In genomic region chr19:58586131-58586765, GRCh38 we compare ENCODE assay signal across 21 cellular contexts. TPM values are rescaled to one million over a fixed set of nuclear protein-coding genes. Genes with fewer than 3 reads are reported as not detected.
DNase-seq lines count a peak whose midpoint lies in the region; ATAC-seq, FAIRE-seq and TF ChIP-seq lines count a peak whose summit lies in the region.
"Had no signal": no experiment of that assay in that cellular context is flagged by ENCODE, and none has a peak within 500 bp of the region (broad histone marks: within the 10 kb centered on the region; RNA-seq: fewer than 3 reads in every experiment).

No MANE protein-coding gene starts in this region.

- in situ Hi-C loops in GM12878 (cut with MboI), result no loop called here

- H3K36me3 ChIP-seq in GM12878 (ENCODE audit: control insufficient read depth in 2 of 2, insufficient read depth in 2 of 2, low read length in 1 of 2) (peaks cover 0 to 4% of the 10 kb centered on the region in 2 experiments; a peak in 3 of 4 replicates), mesendoderm (ENCODE audit: control insufficient read depth, insufficient read depth, low read length) (no peaks in the 10 kb centered on the region), testis (ENCODE audit: low read depth, missing control alignments) (no peaks in the 10 kb centered on the region), stomach (peaks cover 17 to 33% (median 32%) of the 10 kb centered on the region in 4 donors), MG63 (peaks cover 14% of the 10 kb centered on the region)

- no peak for TF ChIP-seq CTCF in GM12878 (IDR thresholded peaks at IDR 0.05 in 2 of 3, conservative IDR thresholded peaks at IDR 0.05 in 1 of 3; ENCODE audit: control insufficient read depth in 2 of 3, extremely low read depth in 1 of 3, insufficient read depth in 1 of 3, low read depth in 3 of 3, low read length in 3 of 3)
- TF ChIP-seq CTCF in testis (IDR thresholded peaks at IDR 0.05), result no peak
- TF ChIP-seq CTCF in stomach (IDR thresholded peaks at IDR 0.05), result no peak

- no peak overlapping the region for H3K56ac ChIP-seq in mesendoderm (ENCODE audit: low read length)

- no peaks in the 10 kb centered on the region for H3K79me1 ChIP-seq in mesendoderm (ENCODE audit: low read length)

- POLR2A ChIA-PET in GM12878 (lab: Charles Lee), result no interaction called here

- 98% methylated on average over 4 of the region's 4 CpGs for WGBS in GM12878 (ENCODE audit: insufficient coverage, insufficient replicate concordance, low lambda C conversion rate, missing lambda C conversion rate)
- WGBS in mesendoderm (ENCODE audit: extremely low coverage, insufficient coverage, low lambda C conversion rate), result no CpG with 5 or more reads among the region's 4 CpGs
- whole genome bisulfite sequencing in testis, 2 donors, result 86% methylated on average over 4 of the region's 4 CpGs; no CpG with 5 or more reads in 1 of the 2 donors
- 96 to 98% (median 97%) methylated on average over 4 of the region's 4 CpGs; no CpG with 5 or more reads in 1 of the 5 donors for WGBS in stomach, 5 donors

- no peak overlapping the region for H2AFZ ChIP-seq in GM12878 (ENCODE audit: control insufficient read depth, low read depth, low read length)

- H3K9ac ChIP-seq in GM12878 (ENCODE audit: control insufficient read depth, insufficient read depth, low read length), result no peak overlapping the region
- H3K9ac ChIP-seq in mesendoderm (ENCODE audit: low read length), result no peak overlapping the region

- no peak overlapping the region for H3K23ac ChIP-seq in mesendoderm (ENCODE audit: low read length)

- no peak overlapping the region for H2BK5ac ChIP-seq in mesendoderm (ENCODE audit: low read length)

- H3K18ac ChIP-seq in mesendoderm (ENCODE audit: low read length), result no peak overlapping the region

- H3K4me2 ChIP-seq in GM12878 (ENCODE audit: control insufficient read depth, insufficient read depth) (no peak overlapping the region), mesendoderm (ENCODE audit: low read length) (no peak overlapping the region)
- H3K4me2 ChIP-seq: A549 had no signal

- CTCF ChIA-PET in GM12878 (lab: Yijun Ruan, JAX), result interaction anchor here (1.2 kb wide), 1 partner anchor 11 kb away, joined by 3 read pairs; no protein-coding TSS in a partner anchor

- H3K9me3 ChIP-seq in GM12878 (replicated peaks; ENCODE audit: control insufficient read depth, insufficient read depth, low read length) (no peaks in the 10 kb centered on the region), testis (no peaks in the 10 kb centered on the region), stomach (no peaks in the 10 kb centered on the region), MG63 (no peaks in the 10 kb centered on the region)
- H3K9me3 ChIP-seq: A549, gastrocnemius medialis had no signal

- RAD21 ChIA-PET in GM12878 (lab: Charles Lee; ENCODE audit: unreplicated experiment), result interaction anchor here (0.8 kb wide), 1 partner anchor 66 kb away, joined by 3 read pairs; the partner anchor contains the start of gene ZBTB45

- no TSS peak for BruUV-seq in GM12878 (replicated peaks; lab: Mats Ljungman, UMichigan)

- no peak for FAIRE-seq in GM12878 (lab: Jason Lieb, UNC)
- FAIRE-seq: A549, keratinocyte, urothelium cell line had no signal

- H3K79me2 ChIP-seq in GM12878 (ENCODE audit: control insufficient read depth, insufficient read depth, low read length), result no peaks in the 10 kb centered on the region
- no peaks in the 10 kb centered on the region for H3K79me2 ChIP-seq in mesendoderm (ENCODE audit: control insufficient read depth, insufficient read depth, low read length)

- H3K27ac ChIP-seq in GM12878 (ENCODE audit: control insufficient read depth, insufficient read depth) (no peak overlapping the region), mesendoderm (ENCODE audit: low read depth, low read length) (no peak overlapping the region), testis (no peak overlapping the region), stomach (no peak overlapping the region)
- H3K27ac ChIP-seq: A549, cardiac muscle cell, gastrocnemius medialis had no signal

- no peak for TF ChIP-seq POLR2A in GM12878 (IDR thresholded peaks at IDR 0.05; ENCODE audit: low read depth, low read length)
- TF ChIP-seq POLR2A in testis (IDR thresholded peaks at IDR 0.05), result no peak
- TF ChIP-seq POLR2A in stomach (IDR thresholded peaks at IDR 0.05), result no peak

- intact Hi-C loops in cardiac septum (cut with DNase I), result no loop called here
- intact Hi-C loops in Right ventricle myocardium superior (cut with DNase I), result no loop called here
- intact Hi-C loops in GM12878 (cut with micrococcal nuclease; ENCODE audit: unreplicated experiment), result no loop called here
- intact Hi-C loops in testis (cut with DNase I; ENCODE audit: low total_unique reads), result no loop called here
- intact Hi-C loops in stomach (cut with DNase I; ENCODE audit: low total_unique reads), result no loop called here

- no peak overlapping the region for H2BK120ac ChIP-seq in mesendoderm (ENCODE audit: low read depth, low read length)

- H3K4me1 ChIP-seq in GM12878 (ENCODE audit: control insufficient read depth, insufficient read depth, low read length), result peaks cover 4% of the 10 kb centered on the region; the same call in 1 of the 2 replicates
- H3K4me1 ChIP-seq in mesendoderm (ENCODE audit: control insufficient read depth, low read depth, low read length), result no peaks in the 10 kb centered on the region
- peaks cover 15% of the 10 kb centered on the region for H3K4me1 ChIP-seq in testis
- H3K4me1 ChIP-seq in stomach, result peaks cover 4 to 6% (median 5%) of the 10 kb centered on the region in 4 donors
- H3K4me1 ChIP-seq: A549, gastrocnemius medialis had no signal

- TF ChIP-seq RAD21 in GM12878 (IDR thresholded peaks at IDR 0.05; ENCODE audit: insufficient read depth, low read depth, low read length), result no peak

- H3K4me3 ChIP-seq in GM12878 (no peak overlapping the region), mesendoderm (ENCODE audit: low read length) (no peak overlapping the region), testis (no peak overlapping the region), stomach (no peak overlapping the region), MG63 (no peak overlapping the region)
- H3K4me3 ChIP-seq: A549, cardiac muscle cell, dorsolateral prefrontal cortex, gastrocnemius medialis had no signal

- ATAC-seq in Right ventricle myocardium superior (ENCODE audit: poor library complexity) (no peak), GM12878 (no peak)
- ATAC-seq: gastrocnemius medialis had no signal

- H4K5ac ChIP-seq in mesendoderm (ENCODE audit: low read length), result no peak overlapping the region

- peak; percentile 38 for DNase-seq in cardiac septum (ENCODE audit: low spot score)
- DNase-seq in Right ventricle myocardium superior, result no peak
- DNase-seq in GM12878 (ENCODE audit: low read depth, low spot score), result no peak
- DNase-seq in mesendoderm, result peak; percentile 37
- DNase-seq in testis, result peak; percentile 12
- no peak for DNase-seq in NCI-H1417 (lab: John Stamatoyannopoulos, UW)
- DNase-seq in stomach, result no peak
- DNase-seq in MG63, result no peak
- DNase-seq: activated CD4-positive, alpha-beta T cell treated with anti-CD3 and anti-CD28 coated beads, Interleukin-2, amount 10 ng/mL, durations not matched to agents 7 days and 5 days; gastrocnemius medialis; hypothalamus; NCI-H1436 treated with DMSO at 0.1 percent for 48 hours; NCI-H2171; NCI-H526 treated with DMSO at 0.1 percent for 48 hours; stimulated activated CD4-positive, alpha-beta T cell treated with anti-CD3 and anti-CD28 coated beads, Interleukin-12 subunit alpha, Interleukin-12 subunit beta, amount 100 ng/mL, for 4 hours; stimulated activated CD8-positive, alpha-beta memory T cell treated with anti-CD3 and anti-CD28 coated beads, Interleukin-4, amount 100 ng/mL, for 48 hours had no signal

- no peak for TF ChIP-seq EP300 in GM12878 (IDR thresholded peaks at IDR 0.05; ENCODE audit: borderline replicate concordance in 1 of 2, control insufficient read depth in 1 of 2, low read depth in 2 of 2, low read length in 2 of 2)
- no peak for TF ChIP-seq EP300 in stomach (IDR thresholded peaks at IDR 0.05)

- H4K20me1 ChIP-seq in GM12878 (ENCODE audit: control insufficient read depth, insufficient read depth), result no peaks in the 10 kb centered on the region

- no peak overlapping the region for H3K4ac ChIP-seq in mesendoderm (ENCODE audit: low read depth, low read length)

- no peak overlapping the region for H4K8ac ChIP-seq in mesendoderm (ENCODE audit: low read depth, low read length)

- no peaks in the 10 kb centered on the region for H3K27me3 ChIP-seq in GM12878 (replicated peaks in 1 of 2; ENCODE audit: control insufficient read depth in 2 of 2, insufficient read depth in 2 of 2, low read length in 1 of 2)
- H3K27me3 ChIP-seq in mesendoderm (ENCODE audit: insufficient read depth, low read length, poor library complexity), result no peaks in the 10 kb centered on the region
- no peaks in the 10 kb centered on the region for H3K27me3 ChIP-seq in testis
- no peaks in the 10 kb centered on the region for H3K27me3 ChIP-seq in stomach
- H3K27me3 ChIP-seq in MG63, result no peaks in the 10 kb centered on the region
- H3K27me3 ChIP-seq: cardiac muscle cell, dorsolateral prefrontal cortex, gastrocnemius medialis had no signal

- H2AK5ac ChIP-seq in mesendoderm (ENCODE audit: low read length), result no peak overlapping the region

- SMC1A ChIA-PET in GM12878 (lab: Charles Lee; ENCODE audit: uncharacterized antibody, unreplicated experiment), result no interaction called here

- H2BK15ac ChIP-seq in mesendoderm (replicated peaks; ENCODE audit: low read depth), result no peak overlapping the region

RNA-seq across cellular contexts. Expression of gene MZF1, which starts 13.1 kb away (rescaled TPM):
- total RNA-seq in cardiac septum (12.4 TPM), Right ventricle myocardium superior (9.2 TPM), GM12878 (2014; rRNA removed) (6.9 and 7.7 TPM in 2 replicates), GM12878 (2014; rRNA removed; fragmentation: Illumina TruSeq; extraction: Trizol) (3.3 and 3.6 TPM in 2 replicates), GM12878 (2021) (9.1 and 12.4 TPM in 2 replicates), testis (10 to 100 TPM; 55.8 to 56.1 TPM), stomach (10 to 100 TPM; 14.0 to 84.9 (median 68.3) TPM)
- 64.7 and 67.2 TPM in 2 replicates for total RNA-seq in GM12878 (2013; cell fraction: nucleolus; rRNA removed)
- 5.9 TPM for polyA plus RNA-seq in GM12878 (2011; ENCODE audit: low read depth)
- polyA plus RNA-seq in GM12878 (2011; rRNA removed) (7.4 and 9.3 TPM in 2 replicates), GM12878 (2014; fragmentation: Illumina TruSeq; extraction: Trizol) (6.0 and 6.8 TPM in 2 replicates), GM12878 (2014; fragmentation: Nextera tagmentation; extraction: Ambion mirVana) (under 1 TPM; 0.38 to 0.64 TPM), GM12878 (2014; rRNA removed) (14.7 and 16.6 TPM in 2 replicates), GM12878 (2016; fragmentation: Nextera tagmentation; extraction: Ambion mirVana) (1 to 10 TPM; 6.8 to 7.6 TPM), testis (ENCODE audit: insufficient read depth, low read depth, low replicate concordance) (23.9 TPM), stomach (10 to 100 TPM; 16.1 to 33.2 (median 16.5) TPM)
- 8.4 and 16.1 TPM in 2 replicates for polyA plus RNA-seq in GM12878 (2011; cell fraction: cytosol; rRNA removed)
- 104 and 129 TPM in 2 replicates for polyA plus RNA-seq in GM12878 (2011; cell fraction: nucleus; rRNA removed)
- 12.4 and 12.7 TPM in 2 replicates for polyA plus RNA-seq in GM12878 (2012)
- 7.3 and 13.7 TPM in 2 replicates for polyA minus RNA-seq in GM12878 (2011; rRNA and poly(A)+ RNA removed)
- polyA minus RNA-seq in GM12878 (2011; cell fraction: cytosol; rRNA and poly(A)+ RNA removed), result 4.4 and 5.0 TPM in 2 replicates
- polyA minus RNA-seq in GM12878 (2011; cell fraction: nucleus; rRNA and poly(A)+ RNA removed), result 13.8 and 25.1 TPM in 2 replicates
- polyA plus RNA-seq in mesendoderm (2013, experiment 1 of 2), result 6.5 TPM
- polyA plus RNA-seq in mesendoderm (2013, experiment 2 of 2), result 6.3 TPM
- 9.4 and 23.8 TPM in 2 replicates for total RNA-seq in MG63 (2014; rRNA removed; shearing (Covaris generic); ENCODE audit: low replicate concordance)

RNA-seq across cellular contexts. Expression of gene UBE2M, which starts 27.8 kb away (rescaled TPM):
- 111 TPM for total RNA-seq in cardiac septum
- 116 TPM for total RNA-seq in Right ventricle myocardium superior
- 10.2 and 13.8 TPM in 2 replicates for total RNA-seq in GM12878 (2013; cell fraction: nucleolus; rRNA removed)
- 68.6 and 95.2 TPM in 2 replicates for total RNA-seq in GM12878 (2014; rRNA removed)
- total RNA-seq in GM12878 (2014; rRNA removed; fragmentation: Illumina TruSeq; extraction: Trizol), result 61.7 and 66.8 TPM in 2 replicates
- total RNA-seq in GM12878 (2021), result 100 and 105 TPM in 2 replicates
- polyA plus RNA-seq in GM12878 (2011; ENCODE audit: low read depth), result 73.3 TPM
- 55.6 and 92.7 TPM in 2 replicates for polyA plus RNA-seq in GM12878 (2011; rRNA removed)
- 70.2 and 75.4 TPM in 2 replicates for polyA plus RNA-seq in GM12878 (2011; cell fraction: cytosol; rRNA removed)
- 82.4 and 83.2 TPM in 2 replicates for polyA plus RNA-seq in GM12878 (2011; cell fraction: nucleus; rRNA removed)
- polyA plus RNA-seq in GM12878 (2012), result 67.6 and 88.6 TPM in 2 replicates
- 105 and 127 TPM in 2 replicates for polyA plus RNA-seq in GM12878 (2014; fragmentation: Illumina TruSeq; extraction: Trizol)
- 1 to 10 TPM; 1.4 to 1.7 TPM for polyA plus RNA-seq in GM12878 (2014; fragmentation: Nextera tagmentation; extraction: Ambion mirVana)
- polyA plus RNA-seq in GM12878 (2014; rRNA removed), result 81.0 and 87.0 TPM in 2 replicates
- polyA plus RNA-seq in GM12878 (2016; fragmentation: Nextera tagmentation; extraction: Ambion mirVana), result 10 to 100 TPM in 1 of 2 experiments, 1 to 10 TPM in 1; 9.6 to 11.3 TPM
- 66.9 and 72.9 TPM in 2 replicates for polyA minus RNA-seq in GM12878 (2011; rRNA and poly(A)+ RNA removed)
- 25.3 and 33.7 TPM in 2 replicates for polyA minus RNA-seq in GM12878 (2011; cell fraction: cytosol; rRNA and poly(A)+ RNA removed)
- polyA minus RNA-seq in GM12878 (2011; cell fraction: nucleus; rRNA and poly(A)+ RNA removed), result 17.0 and 18.6 TPM in 2 replicates
- polyA plus RNA-seq in mesendoderm (2013, experiment 1 of 2), result 86.4 TPM
- 88.0 TPM for polyA plus RNA-seq in mesendoderm (2013, experiment 2 of 2)
- 10 to 100 TPM; 65.0 to 65.2 TPM for total RNA-seq in testis
- 155 TPM for polyA plus RNA-seq in testis (ENCODE audit: insufficient read depth, low read depth, low replicate concordance)
- 10 to 100 TPM in 3 of 5 donors, 1 to 10 TPM in 1, not detected in 1; 9.8 to 35.3 (median 27.1) TPM for total RNA-seq in stomach
- polyA plus RNA-seq in stomach, result 10 to 100 TPM; 35.5 to 51.5 (median 41.9) TPM
- total RNA-seq in MG63 (2014; rRNA removed; shearing (Covaris generic); ENCODE audit: low replicate concordance), result 132 and 239 TPM in 2 replicates

RNA-seq across cellular contexts. Expression of gene CHMP2A, which starts 31.3 kb away (rescaled TPM):
- total RNA-seq in cardiac septum (138 TPM), Right ventricle myocardium superior (115 TPM), GM12878 (2014; rRNA removed) (89.3 and 92.8 TPM in 2 replicates), GM12878 (2014; rRNA removed; fragmentation: Illumina TruSeq; extraction: Trizol) (89.3 and 95.0 TPM in 2 replicates), GM12878 (2021) (98.5 and 105 TPM in 2 replicates), testis (100 to 1,000 TPM; 115 to 126 TPM), stomach (100 to 1,000 TPM in 2 of 5 donors, 10 to 100 TPM in 3; 55.8 to 260 (median 89.0) TPM)
- 14.9 and 17.2 TPM in 2 replicates for total RNA-seq in GM12878 (2013; cell fraction: nucleolus; rRNA removed)
- 83.1 TPM for polyA plus RNA-seq in GM12878 (2011; ENCODE audit: low read depth)
- polyA plus RNA-seq in GM12878 (2011; rRNA removed) (92.3 and 102 TPM in 2 replicates), GM12878 (2014; fragmentation: Illumina TruSeq; extraction: Trizol) (85.9 and 117 TPM in 2 replicates), GM12878 (2014; fragmentation: Nextera tagmentation; extraction: Ambion mirVana) (100 to 1,000 TPM in 1 of 2 experiments, 10 to 100 TPM in 1; 69.5 to 117 TPM), GM12878 (2014; rRNA removed) (168 and 172 TPM in 2 replicates), GM12878 (2016; fragmentation: Nextera tagmentation; extraction: Ambion mirVana) (100 to 1,000 TPM; 136 to 147 TPM), testis (ENCODE audit: insufficient read depth, low read depth, low replicate concordance) (155 TPM), stomach (100 to 1,000 TPM; 195 to 338 (median 235) TPM)
- 130 and 146 TPM in 2 replicates for polyA plus RNA-seq in GM12878 (2011; cell fraction: cytosol; rRNA removed)
- polyA plus RNA-seq in GM12878 (2011; cell fraction: nucleus; rRNA removed), result 107 and 114 TPM in 2 replicates
- 117 and 138 TPM in 2 replicates for polyA plus RNA-seq in GM12878 (2012)
- 101 and 130 TPM in 2 replicates for polyA minus RNA-seq in GM12878 (2011; rRNA and poly(A)+ RNA removed)
- polyA minus RNA-seq in GM12878 (2011; cell fraction: cytosol; rRNA and poly(A)+ RNA removed), result 36.1 and 36.4 TPM in 2 replicates
- 20.6 and 31.1 TPM in 2 replicates for polyA minus RNA-seq in GM12878 (2011; cell fraction: nucleus; rRNA and poly(A)+ RNA removed)
- polyA plus RNA-seq in mesendoderm (2013, experiment 1 of 2), result 60.0 TPM
- polyA plus RNA-seq in mesendoderm (2013, experiment 2 of 2), result 58.5 TPM
- 50.3 and 58.8 TPM in 2 replicates for total RNA-seq in MG63 (2014; rRNA removed; shearing (Covaris generic); ENCODE audit: low replicate concordance)

RNA-seq across cellular contexts. Expression of gene TRIM28, which starts 42.4 kb away (rescaled TPM):
- 140 TPM for total RNA-seq in cardiac septum
- total RNA-seq in Right ventricle myocardium superior, result 132 TPM
- total RNA-seq in GM12878 (2013; cell fraction: nucleolus; rRNA removed), result 166 and 167 TPM in 2 replicates
- 569 and 650 TPM in 2 replicates for total RNA-seq in GM12878 (2014; rRNA removed)
- 256 and 311 TPM in 2 replicates for total RNA-seq in GM12878 (2014; rRNA removed; fragmentation: Illumina TruSeq; extraction: Trizol)
- total RNA-seq in GM12878 (2021), result 492 and 503 TPM in 2 replicates
- polyA plus RNA-seq in GM12878 (2011; ENCODE audit: low read depth), result 313 TPM
- polyA plus RNA-seq in GM12878 (2011; rRNA removed), result 167 and 420 TPM in 2 replicates
- 459 and 854 TPM in 2 replicates for polyA plus RNA-seq in GM12878 (2011; cell fraction: cytosol; rRNA removed)
- polyA plus RNA-seq in GM12878 (2011; cell fraction: nucleus; rRNA removed), result 1,223 and 1,590 TPM in 2 replicates
- polyA plus RNA-seq in GM12878 (2012), result 410 and 474 TPM in 2 replicates
- polyA plus RNA-seq in GM12878 (2014; fragmentation: Illumina TruSeq; extraction: Trizol), result 147 and 280 TPM in 2 replicates
- 10 to 100 TPM in 1 of 2 experiments, 1 to 10 TPM in 1; 5.0 to 32.5 TPM for polyA plus RNA-seq in GM12878 (2014; fragmentation: Nextera tagmentation; extraction: Ambion mirVana)
- 363 and 502 TPM in 2 replicates for polyA plus RNA-seq in GM12878 (2014; rRNA removed)
- polyA plus RNA-seq in GM12878 (2016; fragmentation: Nextera tagmentation; extraction: Ambion mirVana), result 10 to 100 TPM; 82.9 to 91.1 TPM
- polyA minus RNA-seq in GM12878 (2011; rRNA and poly(A)+ RNA removed), result 1,048 and 1,483 TPM in 2 replicates
- polyA minus RNA-seq in GM12878 (2011; cell fraction: cytosol; rRNA and poly(A)+ RNA removed), result 474 and 545 TPM in 2 replicates
- 282 and 438 TPM in 2 replicates for polyA minus RNA-seq in GM12878 (2011; cell fraction: nucleus; rRNA and poly(A)+ RNA removed)
- polyA plus RNA-seq in mesendoderm (2013, experiment 1 of 2), result 1,044 TPM
- polyA plus RNA-seq in mesendoderm (2013, experiment 2 of 2), result 1,033 TPM
- total RNA-seq in testis, result 100 to 1,000 TPM; 415 to 521 TPM
- 694 TPM for polyA plus RNA-seq in testis (ENCODE audit: insufficient read depth, low read depth, low replicate concordance)
- 100 to 1,000 TPM in 4 of 5 donors, 10 to 100 TPM in 1; 95.5 to 923 (median 243) TPM for total RNA-seq in stomach
- 100 to 1,000 TPM; 143 to 200 (median 171) TPM for polyA plus RNA-seq in stomach
- 352 and 641 TPM in 2 replicates for total RNA-seq in MG63 (2014; rRNA removed; shearing (Covaris generic); ENCODE audit: low replicate concordance)

Comparison
In these comparisons a context has a peak if more than half of its experiments do, and no peak if none do; other contexts are left out.
1. DNase-seq: peak in cardiac septum (single experiment), mesendoderm (single experiment) and testis (single experiment); none in Right ventricle myocardium superior (single experiment), GM12878 (single experiment), NCI-H1417 (0 of 3), stomach (single experiment) and MG63 (single experiment).